ENCODE assay signal across 3 cellular contexts in the genomic region with DNA sequence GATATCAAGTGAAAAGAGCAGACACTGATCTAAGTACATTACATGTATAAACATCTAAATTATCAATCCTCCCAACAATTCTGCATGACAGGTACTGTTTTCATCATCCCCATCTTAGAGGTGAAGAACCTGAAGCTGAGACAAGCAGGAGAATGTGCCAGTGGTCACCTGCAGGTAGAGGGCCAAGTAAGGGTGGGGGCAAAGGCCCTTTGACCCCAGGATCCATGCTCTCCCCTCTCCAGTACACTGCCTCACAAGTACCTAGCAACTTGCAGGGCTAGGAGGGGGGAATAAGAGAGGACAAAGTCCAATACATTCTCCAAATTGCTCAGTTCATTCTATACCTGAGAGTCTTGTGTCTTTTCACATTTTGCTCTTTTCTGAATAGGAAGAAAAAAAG.
TF ChIP-seq lines count a peak whose summit lies in the region.

No MANE protein-coding gene starts in this region.

TF ChIP-seq in HepG2, 621 proteins besides CTCF, POLR2A, EP300 and RAD21:
- TF ChIP-seq RBM22 (optimal IDR thresholded peaks at IDR 0.05; ENCODE audit: low read length), result peak; percentile 53
- no peak for TF ChIP-seq ZC3H13 (CRISPR knock-in tag; IDR thresholded peaks at IDR 0.05)
- TF ChIP-seq HNF4A (CRISPR knock-in tag; IDR thresholded peaks at IDR 0.05), result 0 out of 2 replicates have a peak, but pooled peaks have one; percentile 16
- 0 out of 2 replicates have a peak, but pooled peaks have one; percentile 21 for TF ChIP-seq HNF4G (IDR thresholded peaks at IDR 0.05; ENCODE audit: borderline replicate concordance, low read depth, low read length)
- TF ChIP-seq HNF4G (CRISPR knock-in tag; IDR thresholded peaks at IDR 0.05; ENCODE audit: borderline replicate concordance, low read depth), result no peak
TF ChIP-seq in HepG2: peak in this region for 3.

TF ChIP-seq in GM12878, 131 proteins besides CTCF, POLR2A, EP300 and RAD21:
- TF ChIP-seq CHD2 (IDR thresholded peaks at IDR 0.05; ENCODE audit: borderline replicate concordance, low read depth, low read length) (no peak), RUNX3 (IDR thresholded peaks at IDR 0.05; ENCODE audit: low read length) (no peak), ZNF384 (IDR thresholded peaks at IDR 0.05; ENCODE audit: borderline replicate concordance, low read depth, low read length) (no peak), MEF2B (IDR thresholded peaks at IDR 0.05; ENCODE audit: partially characterized antibody, poor library complexity, severe bottlenecking) (no peak), DPF2 (IDR thresholded peaks at IDR 0.05) (no peak), HDAC2 (IDR thresholded peaks at IDR 0.05) (no peak), POLR2AphosphoS5 (IDR thresholded peaks at IDR 0.05; ENCODE audit: low read length) (peak; percentile 52; the same call in 1 of the 2 replicates)
- TF ChIP-seq, protein P1, sequence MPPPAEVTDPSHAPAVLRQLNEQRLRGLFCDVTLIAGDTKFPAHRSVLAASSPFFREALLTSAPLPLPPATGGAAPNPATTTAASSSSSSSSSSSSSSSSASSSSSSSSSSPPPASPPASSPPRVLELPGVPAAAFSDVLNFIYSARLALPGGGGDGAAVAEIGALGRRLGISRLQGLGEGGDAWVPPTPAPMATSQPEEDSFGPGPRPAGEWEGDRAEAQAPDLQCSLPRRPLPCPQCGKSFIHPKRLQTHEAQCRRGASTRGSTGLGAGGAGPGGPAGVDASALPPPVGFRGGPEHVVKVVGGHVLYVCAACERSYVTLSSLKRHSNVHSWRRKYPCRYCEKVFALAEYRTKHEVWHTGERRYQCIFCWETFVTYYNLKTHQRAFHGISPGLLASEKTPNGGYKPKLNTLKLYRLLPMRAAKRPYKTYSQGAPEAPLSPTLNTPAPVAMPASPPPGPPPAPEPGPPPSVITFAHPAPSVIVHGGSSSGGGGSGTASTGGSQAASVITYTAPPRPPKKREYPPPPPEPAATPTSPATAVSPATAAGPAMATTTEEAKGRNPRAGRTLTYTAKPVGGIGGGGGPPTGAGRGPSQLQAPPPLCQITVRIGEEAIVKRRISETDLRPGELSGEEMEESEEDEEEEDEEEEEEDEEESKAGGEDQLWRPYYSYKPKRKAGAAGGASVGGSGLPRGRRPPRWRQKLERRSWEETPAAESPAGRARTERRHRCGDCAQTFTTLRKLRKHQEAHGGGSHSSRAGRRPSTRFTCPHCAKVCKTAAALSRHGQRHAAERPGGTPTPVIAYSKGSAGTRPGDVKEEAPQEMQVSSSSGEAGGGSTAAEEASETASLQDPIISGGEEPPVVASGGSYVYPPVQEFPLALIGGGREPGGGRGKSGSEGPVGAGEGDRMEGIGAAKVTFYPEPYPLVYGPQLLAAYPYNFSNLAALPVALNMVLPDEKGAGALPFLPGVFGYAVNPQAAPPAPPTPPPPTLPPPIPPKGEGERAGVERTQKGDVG (CRISPR knock-in tag; IDR thresholded peaks at IDR 0.05), result no peak

TF ChIP-seq in H1, 55 proteins besides CTCF, POLR2A, EP300 and RAD21:
- TF ChIP-seq KDM1A (IDR thresholded peaks at IDR 0.05; ENCODE audit: borderline replicate concordance, low read length) (no peak), POLR2AphosphoS5 (IDR thresholded peaks at IDR 0.05; ENCODE audit: low read depth, low read length) (peak; percentile 61; the same call in 1 of the 2 replicates)
